8 cellular contexts compared by ENCODE assay signal in genomic region chr17:81513669-81514484, GRCh38. TPM values are rescaled to one million over a fixed set of nuclear protein-coding genes. Genes with fewer than 3 reads are reported as not detected.
DNase-seq lines count a peak whose midpoint lies in the region; ATAC-seq and TF ChIP-seq lines count a peak whose summit lies in the region.

No MANE protein-coding gene starts in this region.

- H3K9me3 ChIP-seq in mononuclear cell (ENCODE audit: low read depth, low read length) (no peaks in the 10 kb centered on the region), testis (no peaks in the 10 kb centered on the region)

- no peak for ATAC-seq in GM18520 (IDR thresholded peaks at IDR 0.05; ENCODE audit: unreplicated experiment)

- H3K27ac ChIP-seq in epithelial cell of prostate (peak overlapping the region; percentile 100), testis (peak overlapping the region; percentile 99 to 100)

- H3K36me3 ChIP-seq in testis (ENCODE audit: low read depth, missing control alignments), result no peaks in the 10 kb centered on the region

- 0 to 3% methylated on average over 18 to 65 of the region's 70 CpGs for WGBS in testis, 2 donors

- no peak for TF ChIP-seq POLR2A in testis (IDR thresholded peaks at IDR 0.05)

- intact Hi-C loops in testis (cut with DNase I; ENCODE audit: low total_unique reads), result loop anchor here (2.0 kb wide), 1 partner anchor 115 kb away; no protein-coding TSS in a partner anchor

- no peak for TF ChIP-seq CTCF in testis (IDR thresholded peaks at IDR 0.05)

- DNase-seq in NCI-H2196 (lab: John Stamatoyannopoulos, UW; ENCODE audit: unreplicated experiment), result peak; percentile 75
- DNase-seq in NCI-H2196 treated with DMSO at 0.1 percent for 48 hours (lab: John Stamatoyannopoulos, UW; ENCODE audit: unreplicated experiment), result no peak
- DNase-seq in NCI-H1092 treated with DMSO at 0.1 percent for 48 hours (lab: John Stamatoyannopoulos, UW), result peak; percentile 73
- peak; percentile 87 for DNase-seq in activated CD8-positive, alpha-beta memory T cell treated with anti-CD3 and anti-CD28 coated beads for 24 hours
- DNase-seq in epithelial cell of prostate (ENCODE audit: low read depth, low spot score), result no peak
- peak; percentile 69 for DNase-seq in testis

- H3K27me3 ChIP-seq in mononuclear cell (ENCODE audit: insufficient read depth, low read length) (no peaks in the 10 kb centered on the region), testis (no peaks in the 10 kb centered on the region)

- H3K4me3 ChIP-seq in mononuclear cell (ENCODE audit: low read length) (peak overlapping the region; percentile 54), testis (peak overlapping the region; percentile 74 to 96)

- H3K4me1 ChIP-seq in mononuclear cell (ENCODE audit: insufficient read depth, low read length) (peaks cover 75% of the 10 kb centered on the region), testis (peaks cover 45% of the 10 kb centered on the region)

RNA-seq across cellular contexts. Expression of gene ACTG1, which starts 1.3 kb away (rescaled TPM):
- total RNA-seq in mononuclear cell (2,327 TPM), testis (1,000 to 10,000 TPM; 1,790 to 2,057 TPM)
- 1,571 TPM for polyA plus RNA-seq in testis (ENCODE audit: insufficient read depth, low read depth, low replicate concordance)

RNA-seq across cellular contexts. Expression of gene FSCN2, which starts 14.3 kb away (rescaled TPM):
- total RNA-seq in mononuclear cell, result 0.52 TPM
- total RNA-seq in testis, result 1 to 10 TPM; 3.5 to 4.0 TPM
- 0.37 TPM for polyA plus RNA-seq in testis (ENCODE audit: insufficient read depth, low read depth, low replicate concordance)

RNA-seq across cellular contexts. Expression of gene FAAP100, which starts 38.3 kb away (rescaled TPM):
- 13.5 TPM for total RNA-seq in mononuclear cell
- total RNA-seq in testis, result 10 to 100 TPM; 42.6 to 45.8 TPM
- polyA plus RNA-seq in testis (ENCODE audit: insufficient read depth, low read depth, low replicate concordance), result 17.6 TPM

Comparison
In these comparisons a context has a peak if more than half of its experiments do, and no peak if none do; other contexts are left out.
1. DNase-seq: peak in NCI-H2196 (single experiment), NCI-H1092 treated with DMSO at 0.1 percent for 48 hours (single experiment), activated CD8-positive, alpha-beta memory T cell treated with anti-CD3 and anti-CD28 coated beads for 24 hours (single experiment) and testis (single experiment); none in NCI-H2196 treated with DMSO at 0.1 percent for 48 hours (single experiment) and epithelial cell of prostate (single experiment).